ENCODE assay signal across 1 cellular context in the genomic region with DNA sequence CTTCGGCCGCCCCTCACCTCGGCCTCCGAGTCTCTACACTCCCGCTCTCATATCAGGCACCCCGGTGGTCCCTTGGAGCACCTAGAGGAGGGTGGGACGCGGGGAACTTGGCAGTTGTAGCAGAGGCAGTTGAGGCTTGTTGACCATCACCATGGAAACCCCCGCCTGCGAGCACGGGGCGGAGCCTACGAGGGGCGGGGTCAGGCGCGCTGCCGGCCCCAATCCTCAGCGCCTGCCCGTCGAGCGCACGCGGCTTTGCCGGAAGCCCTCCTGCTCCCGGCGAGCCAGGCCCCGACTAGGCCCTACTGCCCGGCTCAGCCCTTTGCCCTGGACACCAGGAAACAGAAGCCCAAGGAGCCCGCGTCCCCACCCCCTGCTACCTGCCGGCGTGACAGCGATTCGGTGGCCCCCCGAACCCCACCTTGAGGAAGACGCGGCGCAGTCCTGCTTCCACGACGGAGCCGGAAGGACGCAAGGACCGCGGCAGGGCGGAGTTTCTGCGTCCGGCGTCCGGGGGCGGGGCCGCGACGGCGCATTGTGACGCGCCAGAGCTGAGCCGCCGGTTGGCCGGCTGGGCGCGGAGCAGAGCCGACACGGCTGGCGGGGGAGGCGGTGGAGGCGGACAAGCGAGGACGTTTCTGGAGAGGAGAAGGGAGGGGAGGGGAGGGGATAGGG.
TF ChIP-seq lines count a peak whose summit lies in the region.

A gene with protein sequence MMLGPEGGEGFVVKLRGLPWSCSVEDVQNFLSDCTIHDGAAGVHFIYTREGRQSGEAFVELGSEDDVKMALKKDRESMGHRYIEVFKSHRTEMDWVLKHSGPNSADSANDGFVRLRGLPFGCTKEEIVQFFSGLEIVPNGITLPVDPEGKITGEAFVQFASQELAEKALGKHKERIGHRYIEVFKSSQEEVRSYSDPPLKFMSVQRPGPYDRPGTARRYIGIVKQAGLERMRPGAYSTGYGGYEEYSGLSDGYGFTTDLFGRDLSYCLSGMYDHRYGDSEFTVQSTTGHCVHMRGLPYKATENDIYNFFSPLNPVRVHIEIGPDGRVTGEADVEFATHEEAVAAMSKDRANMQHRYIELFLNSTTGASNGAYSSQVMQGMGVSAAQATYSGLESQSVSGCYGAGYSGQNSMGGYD (minus strand): TSS at position 477 of the 675 bp plus-strand sequence. CDS start 21,302 bp downstream, outside the sequence.

TF ChIP-seq in GM12878, 131 proteins besides CTCF, POLR2A, EP300 and RAD21 (continued from another document and continues in another):
- TF ChIP-seq STAT1 (conservative IDR thresholded peaks at IDR 0.05), result 0 out of 2 replicates have a peak, but pooled peaks have one; percentile 26
- TF ChIP-seq, protein P1, sequence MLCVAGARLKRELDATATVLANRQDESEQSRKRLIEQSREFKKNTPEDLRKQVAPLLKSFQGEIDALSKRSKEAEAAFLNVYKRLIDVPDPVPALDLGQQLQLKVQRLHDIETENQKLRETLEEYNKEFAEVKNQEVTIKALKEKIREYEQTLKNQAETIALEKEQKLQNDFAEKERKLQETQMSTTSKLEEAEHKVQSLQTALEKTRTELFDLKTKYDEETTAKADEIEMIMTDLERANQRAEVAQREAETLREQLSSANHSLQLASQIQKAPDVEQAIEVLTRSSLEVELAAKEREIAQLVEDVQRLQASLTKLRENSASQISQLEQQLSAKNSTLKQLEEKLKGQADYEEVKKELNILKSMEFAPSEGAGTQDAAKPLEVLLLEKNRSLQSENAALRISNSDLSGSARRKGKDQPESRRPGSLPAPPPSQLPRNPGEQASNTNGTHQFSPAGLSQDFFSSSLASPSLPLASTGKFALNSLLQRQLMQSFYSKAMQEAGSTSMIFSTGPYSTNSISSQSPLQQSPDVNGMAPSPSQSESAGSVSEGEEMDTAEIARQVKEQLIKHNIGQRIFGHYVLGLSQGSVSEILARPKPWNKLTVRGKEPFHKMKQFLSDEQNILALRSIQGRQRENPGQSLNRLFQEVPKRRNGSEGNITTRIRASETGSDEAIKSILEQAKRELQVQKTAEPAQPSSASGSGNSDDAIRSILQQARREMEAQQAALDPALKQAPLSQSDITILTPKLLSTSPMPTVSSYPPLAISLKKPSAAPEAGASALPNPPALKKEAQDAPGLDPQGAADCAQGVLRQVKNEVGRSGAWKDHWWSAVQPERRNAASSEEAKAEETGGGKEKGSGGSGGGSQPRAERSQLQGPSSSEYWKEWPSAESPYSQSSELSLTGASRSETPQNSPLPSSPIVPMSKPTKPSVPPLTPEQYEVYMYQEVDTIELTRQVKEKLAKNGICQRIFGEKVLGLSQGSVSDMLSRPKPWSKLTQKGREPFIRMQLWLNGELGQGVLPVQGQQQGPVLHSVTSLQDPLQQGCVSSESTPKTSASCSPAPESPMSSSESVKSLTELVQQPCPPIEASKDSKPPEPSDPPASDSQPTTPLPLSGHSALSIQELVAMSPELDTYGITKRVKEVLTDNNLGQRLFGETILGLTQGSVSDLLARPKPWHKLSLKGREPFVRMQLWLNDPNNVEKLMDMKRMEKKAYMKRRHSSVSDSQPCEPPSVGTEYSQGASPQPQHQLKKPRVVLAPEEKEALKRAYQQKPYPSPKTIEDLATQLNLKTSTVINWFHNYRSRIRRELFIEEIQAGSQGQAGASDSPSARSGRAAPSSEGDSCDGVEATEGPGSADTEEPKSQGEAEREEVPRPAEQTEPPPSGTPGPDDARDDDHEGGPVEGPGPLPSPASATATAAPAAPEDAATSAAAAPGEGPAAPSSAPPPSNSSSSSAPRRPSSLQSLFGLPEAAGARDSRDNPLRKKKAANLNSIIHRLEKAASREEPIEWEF (IDR thresholded peaks at IDR 0.05; ENCODE audit: insufficient replicate concordance, low read depth, low read length), result no peak
- no peak for TF ChIP-seq WRNIP1 (IDR thresholded peaks at IDR 0.05; ENCODE audit: borderline replicate concordance, low read depth, low read length)
- no peak for TF ChIP-seq SIX5 (IDR thresholded peaks at IDR 0.05; ENCODE audit: low read depth, low read length, severe bottlenecking)
- no peak for TF ChIP-seq YY1 (IDR thresholded peaks at IDR 0.05; ENCODE audit: low read depth, low read length)
- TF ChIP-seq, protein P2, sequence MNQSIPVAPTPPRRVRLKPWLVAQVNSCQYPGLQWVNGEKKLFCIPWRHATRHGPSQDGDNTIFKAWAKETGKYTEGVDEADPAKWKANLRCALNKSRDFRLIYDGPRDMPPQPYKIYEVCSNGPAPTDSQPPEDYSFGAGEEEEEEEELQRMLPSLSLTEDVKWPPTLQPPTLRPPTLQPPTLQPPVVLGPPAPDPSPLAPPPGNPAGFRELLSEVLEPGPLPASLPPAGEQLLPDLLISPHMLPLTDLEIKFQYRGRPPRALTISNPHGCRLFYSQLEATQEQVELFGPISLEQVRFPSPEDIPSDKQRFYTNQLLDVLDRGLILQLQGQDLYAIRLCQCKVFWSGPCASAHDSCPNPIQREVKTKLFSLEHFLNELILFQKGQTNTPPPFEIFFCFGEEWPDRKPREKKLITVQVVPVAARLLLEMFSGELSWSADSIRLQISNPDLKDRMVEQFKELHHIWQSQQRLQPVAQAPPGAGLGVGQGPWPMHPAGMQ (IDR thresholded peaks at IDR 0.05; ENCODE audit: borderline replicate concordance), result no peak
- no peak for TF ChIP-seq SMC3 (IDR thresholded peaks at IDR 0.05; ENCODE audit: borderline replicate concordance, low read length)
- no peak for TF ChIP-seq SP1 (IDR thresholded peaks at IDR 0.05; ENCODE audit: low read depth, low read length)
- TF ChIP-seq PAX8 (IDR thresholded peaks at IDR 0.05), result no peak
- peak; percentile 52 for TF ChIP-seq GATAD2B (conservative IDR thresholded peaks at IDR 0.05; ENCODE audit: low read depth)
- TF ChIP-seq, protein P3, sequence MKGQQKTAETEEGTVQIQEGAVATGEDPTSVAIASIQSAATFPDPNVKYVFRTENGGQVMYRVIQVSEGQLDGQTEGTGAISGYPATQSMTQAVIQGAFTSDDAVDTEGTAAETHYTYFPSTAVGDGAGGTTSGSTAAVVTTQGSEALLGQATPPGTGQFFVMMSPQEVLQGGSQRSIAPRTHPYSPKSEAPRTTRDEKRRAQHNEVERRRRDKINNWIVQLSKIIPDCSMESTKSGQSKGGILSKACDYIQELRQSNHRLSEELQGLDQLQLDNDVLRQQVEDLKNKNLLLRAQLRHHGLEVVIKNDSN (IDR thresholded peaks at IDR 0.05; ENCODE audit: borderline replicate concordance, extremely low read length, insufficient read depth, low read depth, low read length), result no peak
- no peak; the same call in 2 of the 3 replicates for TF ChIP-seq POU2F2 (IDR thresholded peaks at IDR 0.05; ENCODE audit: borderline replicate concordance, low read depth, low read length)
- TF ChIP-seq, protein P4, sequence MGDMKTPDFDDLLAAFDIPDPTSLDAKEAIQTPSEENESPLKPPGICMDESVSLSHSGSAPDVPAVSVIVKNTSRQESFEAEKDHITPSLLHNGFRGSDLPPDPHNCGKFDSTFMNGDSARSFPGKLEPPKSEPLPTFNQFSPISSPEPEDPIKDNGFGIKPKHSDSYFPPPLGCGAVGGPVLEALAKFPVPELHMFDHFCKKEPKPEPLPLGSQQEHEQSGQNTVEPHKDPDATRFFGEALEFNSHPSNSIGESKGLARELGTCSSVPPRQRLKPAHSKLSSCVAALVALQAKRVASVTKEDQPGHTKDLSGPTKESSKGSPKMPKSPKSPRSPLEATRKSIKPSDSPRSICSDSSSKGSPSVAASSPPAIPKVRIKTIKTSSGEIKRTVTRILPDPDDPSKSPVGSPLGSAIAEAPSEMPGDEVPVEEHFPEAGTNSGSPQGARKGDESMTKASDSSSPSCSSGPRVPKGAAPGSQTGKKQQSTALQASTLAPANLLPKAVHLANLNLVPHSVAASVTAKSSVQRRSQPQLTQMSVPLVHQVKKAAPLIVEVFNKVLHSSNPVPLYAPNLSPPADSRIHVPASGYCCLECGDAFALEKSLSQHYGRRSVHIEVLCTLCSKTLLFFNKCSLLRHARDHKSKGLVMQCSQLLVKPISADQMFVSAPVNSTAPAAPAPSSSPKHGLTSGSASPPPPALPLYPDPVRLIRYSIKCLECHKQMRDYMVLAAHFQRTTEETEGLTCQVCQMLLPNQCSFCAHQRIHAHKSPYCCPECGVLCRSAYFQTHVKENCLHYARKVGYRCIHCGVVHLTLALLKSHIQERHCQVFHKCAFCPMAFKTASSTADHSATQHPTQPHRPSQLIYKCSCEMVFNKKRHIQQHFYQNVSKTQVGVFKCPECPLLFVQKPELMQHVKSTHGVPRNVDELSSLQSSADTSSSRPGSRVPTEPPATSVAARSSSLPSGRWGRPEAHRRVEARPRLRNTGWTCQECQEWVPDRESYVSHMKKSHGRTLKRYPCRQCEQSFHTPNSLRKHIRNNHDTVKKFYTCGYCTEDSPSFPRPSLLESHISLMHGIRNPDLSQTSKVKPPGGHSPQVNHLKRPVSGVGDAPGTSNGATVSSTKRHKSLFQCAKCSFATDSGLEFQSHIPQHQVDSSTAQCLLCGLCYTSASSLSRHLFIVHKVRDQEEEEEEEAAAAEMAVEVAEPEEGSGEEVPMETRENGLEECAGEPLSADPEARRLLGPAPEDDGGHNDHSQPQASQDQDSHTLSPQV (IDR thresholded peaks at IDR 0.05), result no peak
- peak; percentile 90 for TF ChIP-seq MYC (IDR thresholded peaks at IDR 0.05; ENCODE audit: insufficient read depth, insufficient read length, insufficient replicate concordance, low read length, severe bottlenecking)
- no peak for TF ChIP-seq MTA3 (IDR thresholded peaks at IDR 0.05; ENCODE audit: borderline replicate concordance, low read length)
- TF ChIP-seq HDGF (IDR thresholded peaks at IDR 0.05), result no peak
- TF ChIP-seq FOS (IDR thresholded peaks at IDR 0.05; ENCODE audit: borderline replicate concordance, extremely low read depth, insufficient read length), result no peak
- peak; percentile 94 for TF ChIP-seq SMAD5 (IDR thresholded peaks at IDR 0.05; ENCODE audit: low read depth)
- no peak for TF ChIP-seq DPF2 (IDR thresholded peaks at IDR 0.05)
- peak; percentile 48 for TF ChIP-seq HCFC1 (IDR thresholded peaks at IDR 0.05; ENCODE audit: low read length)
- TF ChIP-seq, protein P5, sequence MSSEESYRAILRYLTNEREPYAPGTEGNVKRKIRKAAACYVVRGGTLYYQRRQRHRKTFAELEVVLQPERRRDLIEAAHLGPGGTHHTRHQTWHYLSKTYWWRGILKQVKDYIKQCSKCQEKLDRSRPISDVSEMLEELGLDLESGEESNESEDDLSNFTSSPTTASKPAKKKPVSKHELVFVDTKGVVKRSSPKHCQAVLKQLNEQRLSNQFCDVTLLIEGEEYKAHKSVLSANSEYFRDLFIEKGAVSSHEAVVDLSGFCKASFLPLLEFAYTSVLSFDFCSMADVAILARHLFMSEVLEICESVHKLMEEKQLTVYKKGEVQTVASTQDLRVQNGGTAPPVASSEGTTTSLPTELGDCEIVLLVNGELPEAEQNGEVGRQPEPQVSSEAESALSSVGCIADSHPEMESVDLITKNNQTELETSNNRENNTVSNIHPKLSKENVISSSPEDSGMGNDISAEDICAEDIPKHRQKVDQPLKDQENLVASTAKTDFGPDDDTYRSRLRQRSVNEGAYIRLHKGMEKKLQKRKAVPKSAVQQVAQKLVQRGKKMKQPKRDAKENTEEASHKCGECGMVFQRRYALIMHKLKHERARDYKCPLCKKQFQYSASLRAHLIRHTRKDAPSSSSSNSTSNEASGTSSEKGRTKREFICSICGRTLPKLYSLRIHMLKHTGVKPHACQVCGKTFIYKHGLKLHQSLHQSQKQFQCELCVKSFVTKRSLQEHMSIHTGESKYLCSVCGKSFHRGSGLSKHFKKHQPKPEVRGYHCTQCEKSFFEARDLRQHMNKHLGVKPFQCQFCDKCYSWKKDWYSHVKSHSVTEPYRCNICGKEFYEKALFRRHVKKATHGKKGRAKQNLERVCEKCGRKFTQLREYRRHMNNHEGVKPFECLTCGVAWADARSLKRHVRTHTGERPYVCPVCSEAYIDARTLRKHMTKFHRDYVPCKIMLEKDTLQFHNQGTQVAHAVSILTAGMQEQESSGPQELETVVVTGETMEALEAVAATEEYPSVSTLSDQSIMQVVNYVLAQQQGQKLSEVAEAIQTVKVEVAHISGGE (CRISPR knock-in tag; IDR thresholded peaks at IDR 0.05), result no peak
- no peak for TF ChIP-seq MEF2A (IDR thresholded peaks at IDR 0.05; ENCODE audit: insufficient read depth, low read depth, low read length)
- peak; percentile 81; the same call in 1 of the 2 replicates for TF ChIP-seq ZNF207 (IDR thresholded peaks at IDR 0.05; ENCODE audit: borderline replicate concordance)
- TF ChIP-seq, protein P6, sequence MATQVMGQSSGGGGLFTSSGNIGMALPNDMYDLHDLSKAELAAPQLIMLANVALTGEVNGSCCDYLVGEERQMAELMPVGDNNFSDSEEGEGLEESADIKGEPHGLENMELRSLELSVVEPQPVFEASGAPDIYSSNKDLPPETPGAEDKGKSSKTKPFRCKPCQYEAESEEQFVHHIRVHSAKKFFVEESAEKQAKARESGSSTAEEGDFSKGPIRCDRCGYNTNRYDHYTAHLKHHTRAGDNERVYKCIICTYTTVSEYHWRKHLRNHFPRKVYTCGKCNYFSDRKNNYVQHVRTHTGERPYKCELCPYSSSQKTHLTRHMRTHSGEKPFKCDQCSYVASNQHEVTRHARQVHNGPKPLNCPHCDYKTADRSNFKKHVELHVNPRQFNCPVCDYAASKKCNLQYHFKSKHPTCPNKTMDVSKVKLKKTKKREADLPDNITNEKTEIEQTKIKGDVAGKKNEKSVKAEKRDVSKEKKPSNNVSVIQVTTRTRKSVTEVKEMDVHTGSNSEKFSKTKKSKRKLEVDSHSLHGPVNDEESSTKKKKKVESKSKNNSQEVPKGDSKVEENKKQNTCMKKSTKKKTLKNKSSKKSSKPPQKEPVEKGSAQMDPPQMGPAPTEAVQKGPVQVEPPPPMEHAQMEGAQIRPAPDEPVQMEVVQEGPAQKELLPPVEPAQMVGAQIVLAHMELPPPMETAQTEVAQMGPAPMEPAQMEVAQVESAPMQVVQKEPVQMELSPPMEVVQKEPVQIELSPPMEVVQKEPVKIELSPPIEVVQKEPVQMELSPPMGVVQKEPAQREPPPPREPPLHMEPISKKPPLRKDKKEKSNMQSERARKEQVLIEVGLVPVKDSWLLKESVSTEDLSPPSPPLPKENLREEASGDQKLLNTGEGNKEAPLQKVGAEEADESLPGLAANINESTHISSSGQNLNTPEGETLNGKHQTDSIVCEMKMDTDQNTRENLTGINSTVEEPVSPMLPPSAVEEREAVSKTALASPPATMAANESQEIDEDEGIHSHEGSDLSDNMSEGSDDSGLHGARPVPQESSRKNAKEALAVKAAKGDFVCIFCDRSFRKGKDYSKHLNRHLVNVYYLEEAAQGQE (IDR thresholded peaks at IDR 0.05; ENCODE audit: low read depth, low read length), result no peak
- no peak for TF ChIP-seq IKZF2 (IDR thresholded peaks at IDR 0.05)
- no peak for TF ChIP-seq NRF1 (conservative IDR thresholded peaks at IDR 0.05; ENCODE audit: low read depth, low read length)
- TF ChIP-seq FOXM1 (IDR thresholded peaks at IDR 0.05; ENCODE audit: low read depth, low read length), result no peak
- peak; percentile 95 for TF ChIP-seq BMI1 (IDR thresholded peaks at IDR 0.05; ENCODE audit: borderline replicate concordance)
- no peak for TF ChIP-seq CHD2 (IDR thresholded peaks at IDR 0.05; ENCODE audit: borderline replicate concordance, low read depth, low read length)
- TF ChIP-seq, protein P7, sequence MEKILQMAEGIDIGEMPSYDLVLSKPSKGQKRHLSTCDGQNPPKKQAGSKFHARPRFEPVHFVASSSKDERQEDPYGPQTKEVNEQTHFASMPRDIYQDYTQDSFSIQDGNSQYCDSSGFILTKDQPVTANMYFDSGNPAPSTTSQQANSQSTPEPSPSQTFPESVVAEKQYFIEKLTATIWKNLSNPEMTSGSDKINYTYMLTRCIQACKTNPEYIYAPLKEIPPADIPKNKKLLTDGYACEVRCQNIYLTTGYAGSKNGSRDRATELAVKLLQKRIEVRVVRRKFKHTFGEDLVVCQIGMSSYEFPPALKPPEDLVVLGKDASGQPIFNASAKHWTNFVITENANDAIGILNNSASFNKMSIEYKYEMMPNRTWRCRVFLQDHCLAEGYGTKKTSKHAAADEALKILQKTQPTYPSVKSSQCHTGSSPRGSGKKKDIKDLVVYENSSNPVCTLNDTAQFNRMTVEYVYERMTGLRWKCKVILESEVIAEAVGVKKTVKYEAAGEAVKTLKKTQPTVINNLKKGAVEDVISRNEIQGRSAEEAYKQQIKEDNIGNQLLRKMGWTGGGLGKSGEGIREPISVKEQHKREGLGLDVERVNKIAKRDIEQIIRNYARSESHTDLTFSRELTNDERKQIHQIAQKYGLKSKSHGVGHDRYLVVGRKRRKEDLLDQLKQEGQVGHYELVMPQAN (conservative IDR thresholded peaks at IDR 0.05), result peak; percentile 97
